1 cellular context compared by ENCODE assay signal in the genomic region with DNA sequence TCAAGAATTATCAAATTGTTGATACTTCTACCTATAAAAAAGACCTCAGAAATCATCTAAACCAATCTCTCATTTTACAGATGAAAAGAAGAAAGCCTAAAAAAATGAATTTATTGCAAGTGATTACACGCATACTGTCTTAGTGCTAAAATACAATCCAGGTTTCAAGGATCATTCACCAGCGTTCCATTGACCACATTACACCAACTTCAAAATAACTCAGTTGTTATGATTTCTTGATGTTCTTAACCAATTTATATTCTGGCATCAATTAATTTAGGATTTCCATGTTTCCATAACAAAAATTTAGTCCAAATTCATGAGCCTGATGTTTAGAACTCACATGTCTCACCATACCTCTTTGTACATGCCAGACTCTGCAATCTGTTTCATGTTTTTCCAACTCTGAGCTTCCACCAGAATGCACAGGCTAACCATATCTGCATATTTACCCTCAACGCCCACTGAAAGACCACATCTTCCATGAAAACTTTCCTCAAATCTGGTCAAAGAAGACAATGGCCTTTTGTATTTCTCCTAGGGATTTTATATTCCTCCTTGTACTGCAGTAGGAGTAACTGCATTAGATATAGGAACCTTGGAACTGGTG.
TF ChIP-seq lines count a peak whose summit lies in the region.

No MANE protein-coding gene starts in this region.

TF ChIP-seq in HepG2, 621 proteins besides CTCF, POLR2A, EP300 and RAD21 (continued from another document and continues in another):
- peak; percentile 51; the same call in 1 of the 2 replicates for TF ChIP-seq ZNF331 (CRISPR knock-in tag; IDR thresholded peaks at IDR 0.05)
- TF ChIP-seq MNT (IDR thresholded peaks at IDR 0.05): no peak
- no peak for TF ChIP-seq ARHGAP35 (CRISPR knock-in tag; IDR thresholded peaks at IDR 0.05; ENCODE audit: borderline replicate concordance)
- TF ChIP-seq KDM5A (IDR thresholded peaks at IDR 0.05; ENCODE audit: borderline replicate concordance, low read length): 0 out of 2 replicates have a peak, but pooled peaks have one; percentile 19
- TF ChIP-seq ARID4A (CRISPR knock-in tag; IDR thresholded peaks at IDR 0.05; ENCODE audit: borderline replicate concordance): no peak
- no peak for TF ChIP-seq RELA (CRISPR knock-in tag; IDR thresholded peaks at IDR 0.05)
- TF ChIP-seq REST (IDR thresholded peaks at IDR 0.05; ENCODE audit: borderline replicate concordance in 1 of 2, low read depth in 1 of 2, low read length in 2 of 2): peak in 1 of 2 experiments; percentile 35; a peak in 1 of 4 replicates
- peak; percentile 33; the same call in 1 of the 2 replicates for TF ChIP-seq ARID5B (CRISPR knock-in tag; IDR thresholded peaks at IDR 0.05)
- no peak for TF ChIP-seq NPAS2 (CRISPR knock-in tag; IDR thresholded peaks at IDR 0.05; ENCODE audit: borderline replicate concordance)
- no peak; the same call in 1 of the 2 replicates for TF ChIP-seq NCOA2 (CRISPR knock-in tag; IDR thresholded peaks at IDR 0.05)
- no peak for TF ChIP-seq ZMAT3 (CRISPR knock-in tag; conservative IDR thresholded peaks at IDR 0.05)
- TF ChIP-seq ZBTB37 (CRISPR knock-in tag; IDR thresholded peaks at IDR 0.05): peak; percentile 91
- no peak for TF ChIP-seq ESRRA (CRISPR knock-in tag; IDR thresholded peaks at IDR 0.05; ENCODE audit: low read depth)
- no peak for TF ChIP-seq XBP1 (CRISPR knock-in tag; IDR thresholded peaks at IDR 0.05)
- 0 out of 2 replicates have a peak, but pooled peaks have one; percentile 6 for TF ChIP-seq NFIC (IDR thresholded peaks at IDR 0.05; ENCODE audit: low read length)
- no peak for TF ChIP-seq TEAD3 (CRISPR knock-in tag; optimal IDR thresholded peaks at IDR 0.05; ENCODE audit: borderline replicate concordance)
- no peak for TF ChIP-seq ZNF790 (CRISPR knock-in tag; IDR thresholded peaks at IDR 0.05; ENCODE audit: borderline replicate concordance)
- peak; percentile 71; the same call in 1 of the 2 replicates for TF ChIP-seq CHD4 (IDR thresholded peaks at IDR 0.05; ENCODE audit: borderline replicate concordance, low read length)
- TF ChIP-seq ZBTB34 (CRISPR knock-in tag; IDR thresholded peaks at IDR 0.05): no peak
- TF ChIP-seq HMG20A (CRISPR knock-in tag; IDR thresholded peaks at IDR 0.05; ENCODE audit: borderline replicate concordance): peak; percentile 72; the same call in 1 of the 2 replicates
- TF ChIP-seq KMT2B (CRISPR knock-in tag; IDR thresholded peaks at IDR 0.05): 0 out of 2 replicates have a peak, but pooled peaks have one; percentile 16
- TF ChIP-seq HDAC2 (CRISPR knock-in tag; IDR thresholded peaks at IDR 0.05): peak; percentile 21; the same call in 1 of the 2 replicates
- no peak for TF ChIP-seq ZNF891 (CRISPR knock-in tag; IDR thresholded peaks at IDR 0.05)
- peak; percentile 36; the same call in 1 of the 2 replicates for TF ChIP-seq ZNF644 (CRISPR knock-in tag; IDR thresholded peaks at IDR 0.05; ENCODE audit: low read depth)
- TF ChIP-seq GATAD2A (CRISPR knock-in tag; IDR thresholded peaks at IDR 0.05): peak; percentile 54; the same call in 1 of the 2 replicates
- peak; percentile 41; the same call in 1 of the 2 replicates for TF ChIP-seq ZBTB25 (CRISPR knock-in tag; IDR thresholded peaks at IDR 0.05)
- TF ChIP-seq ZNF577 (CRISPR knock-in tag; IDR thresholded peaks at IDR 0.05; ENCODE audit: borderline replicate concordance, low read depth): no peak
- 0 out of 2 replicates have a peak, but pooled peaks have one; percentile 19 for TF ChIP-seq YEATS2 (CRISPR knock-in tag; IDR thresholded peaks at IDR 0.05; ENCODE audit: borderline replicate concordance)
- TF ChIP-seq POLR2AphosphoS5 (IDR thresholded peaks at IDR 0.05; ENCODE audit: low read depth, low read length): peak; percentile 59
- no peak for TF ChIP-seq ETV6 (CRISPR knock-in tag; conservative IDR thresholded peaks at IDR 0.05)
- TF ChIP-seq RBM39 (IDR thresholded peaks at IDR 0.05; ENCODE audit: low read depth, low read length, poor library complexity, severe bottlenecking): no peak
- peak; percentile 39 for TF ChIP-seq RBFOX2 (IDR thresholded peaks at IDR 0.05; ENCODE audit: low read depth, low read length)
- 0 out of 2 replicates have a peak, but pooled peaks have one; percentile 13 for TF ChIP-seq ZNF546 (CRISPR knock-in tag; conservative IDR thresholded peaks at IDR 0.05)
- no peak for TF ChIP-seq SMAD1 (CRISPR knock-in tag; IDR thresholded peaks at IDR 0.05; ENCODE audit: borderline replicate concordance, low read depth)
- TF ChIP-seq, protein P1, sequence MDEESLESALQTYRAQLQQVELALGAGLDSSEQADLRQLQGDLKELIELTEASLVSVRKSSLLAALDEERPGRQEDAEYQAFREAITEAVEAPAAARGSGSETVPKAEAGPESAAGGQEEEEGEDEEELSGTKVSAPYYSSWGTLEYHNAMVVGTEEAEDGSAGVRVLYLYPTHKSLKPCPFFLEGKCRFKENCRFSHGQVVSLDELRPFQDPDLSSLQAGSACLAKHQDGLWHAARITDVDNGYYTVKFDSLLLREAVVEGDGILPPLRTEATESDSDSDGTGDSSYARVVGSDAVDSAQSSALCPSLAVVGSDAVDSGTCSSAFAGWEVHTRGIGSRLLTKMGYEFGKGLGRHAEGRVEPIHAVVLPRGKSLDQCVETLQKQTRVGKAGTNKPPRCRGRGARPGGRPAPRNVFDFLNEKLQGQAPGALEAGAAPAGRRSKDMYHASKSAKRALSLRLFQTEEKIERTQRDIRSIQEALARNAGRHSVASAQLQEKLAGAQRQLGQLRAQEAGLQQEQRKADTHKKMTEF (CRISPR knock-in tag; IDR thresholded peaks at IDR 0.05): peak; percentile 5; the same call in 1 of the 2 replicates
